ENCODE assay signal across 32 cellular contexts in the genomic region with DNA sequence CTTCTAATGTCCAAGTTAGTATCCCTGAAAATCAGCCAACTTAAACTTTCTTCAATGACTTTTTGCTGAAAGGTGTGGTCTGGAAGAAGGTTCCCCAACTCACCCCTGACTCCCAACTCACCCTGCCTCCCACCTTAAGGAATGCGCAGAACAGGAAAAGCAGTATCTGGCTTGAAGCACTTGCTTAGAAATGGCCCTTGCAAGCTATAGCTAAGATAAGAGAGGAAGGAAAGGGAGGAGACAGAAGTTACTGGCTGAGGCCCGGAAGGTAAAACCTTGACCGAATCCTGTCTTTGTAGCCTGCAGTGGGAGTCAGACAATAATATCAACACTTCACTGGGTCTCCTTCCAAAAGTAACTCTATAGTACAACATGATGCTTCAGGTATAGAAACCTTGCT. TPM values are rescaled to one million over a fixed set of nuclear protein-coding genes. Genes with fewer than 3 reads are reported as not detected.
A peak's percentile ranks its signal among the peaks of the same experiment; 100 is the strongest.
DNase-seq lines count a peak whose midpoint lies in the region; ATAC-seq and TF ChIP-seq lines count a peak whose summit lies in the region.
"Had no signal": no experiment of that assay in that cellular context is flagged by ENCODE, and none has a peak within 500 bp of the region (broad histone marks: within the 10 kb centered on the region; RNA-seq: fewer than 3 reads in every experiment).

No MANE protein-coding gene starts in this region.

- H3K9me3 Mint-ChIP-seq in glutamatergic neuron (ENCODE audit: unreplicated experiment), result peaks cover 14% of the 10 kb centered on the region

- peak overlapping the region; percentile 95 for H3K4me3 Mint-ChIP-seq in glutamatergic neuron (ENCODE audit: unreplicated experiment)
- H3K4me3 Mint-ChIP-seq: activated naive CD8-positive, alpha-beta T cell treated with anti-CD3 and anti-CD28 coated beads for 36 hours; CD14-positive monocyte; HFFc6; naive thymus-derived CD4-positive, alpha-beta T cell; stimulated activated naive CD8-positive, alpha-beta T cell treated with anti-CD3 and anti-CD28 coated beads, Interleukin-15, Interleukin-2, amounts not matched to agents 100 ng/mL and 50 ng/mL, for 24 hours had no signal

- peaks cover 33% of the 10 kb centered on the region for H3K4me1 Mint-ChIP-seq in glutamatergic neuron (ENCODE audit: low read depth, unreplicated experiment)

- WGBS in right lobe of liver (ENCODE audit: insufficient coverage, low coverage, low lambda C conversion rate, missing lambda C conversion rate), result 24% methylated on average over 3 of the region's 3 CpGs
- 12 to 27% (median 19%) methylated on average over 3 of the region's 3 CpGs for WGBS in spleen, 5 donors
- WGBS in lower leg skin, 2 donors, result 57 to 82% methylated on average over 3 of the region's 3 CpGs

- DNase-seq in glutamatergic neuron (no peak), right lobe of liver (no peak), spleen (no peak), lower leg skin (ENCODE audit: low spot score in 2 of 2) (no peak), KG1 (lab: John Stamatoyannopoulos, UW) (no peak), retina (no peak)
- DNase-seq: activated CD8-positive, alpha-beta memory T cell treated with anti-CD3 and anti-CD28 coated beads, Interleukin-2, amount 50 U/mL, for 4 hours; activated naive CD8-positive, alpha-beta T cell treated with anti-CD3 and anti-CD28 coated beads for 36 hours; central memory CD4-positive, alpha-beta T cell; erythroblast; foreskin fibroblast; HFFc6; hypothalamus; kidney; MM.1S; naive thymus-derived CD4-positive, alpha-beta T cell; NCI-H1436; NCI-H446 treated with DMSO at 0.1 percent for 48 hours; ovary; PC-3; SHP77; stimulated activated CD4-positive, alpha-beta T cell treated with anti-CD3 and anti-CD28 coated beads, Interleukin-15, amount 100 ng/mL, for 24 hours; T1000; tibial artery had no signal

- H3K36me3 ChIP-seq in HUES6 (ENCODE audit: control insufficient read depth, insufficient read depth, low read length), result peaks cover 17% of the 10 kb centered on the region
- H3K36me3 ChIP-seq in right lobe of liver, result no peaks in the 10 kb centered on the region
- no peaks in the 10 kb centered on the region for H3K36me3 ChIP-seq in spleen
- H3K36me3 ChIP-seq: ovary, tibial artery had no signal

- no peaks in the 10 kb centered on the region for H3K9me3 ChIP-seq in HUES6 (ENCODE audit: control insufficient read depth, insufficient read depth, low read depth, low read length)
- H3K9me3 ChIP-seq in right lobe of liver, result no peaks in the 10 kb centered on the region
- H3K9me3 ChIP-seq in spleen, result peaks cover 0 to 25% (median 15%) of the 10 kb centered on the region in 8 donors

- TF ChIP-seq CTCF in glutamatergic neuron (IDR thresholded peaks at IDR 0.05; ENCODE audit: partially characterized antibody, unreplicated experiment), result no peak
- no peak for TF ChIP-seq CTCF in right lobe of liver (IDR thresholded peaks at IDR 0.05)
- no peak for TF ChIP-seq CTCF in spleen (IDR thresholded peaks at IDR 0.05 in 8 of 11, conservative IDR thresholded peaks at IDR 0.05 in 3 of 11)
- no peak for TF ChIP-seq CTCF in lower leg skin (IDR thresholded peaks at IDR 0.05)

- TF ChIP-seq POLR2A in right lobe of liver (IDR thresholded peaks at IDR 0.05) (no peak), spleen (IDR thresholded peaks at IDR 0.05) (no peak), lower leg skin (IDR thresholded peaks at IDR 0.05) (no peak)

- peaks cover 16% of the 10 kb centered on the region for H3K4me1 ChIP-seq in HUES6 (ENCODE audit: control insufficient read depth, insufficient read depth, low read length)
- no peaks in the 10 kb centered on the region for H3K4me1 ChIP-seq in right lobe of liver
- H3K4me1 ChIP-seq in spleen, result peaks cover 0 to 32% (median 6%) of the 10 kb centered on the region in 6 donors
- H3K4me1 ChIP-seq: tibial artery had no signal

- peak; percentile 52 to 82 (median 68) for ATAC-seq in right lobe of liver
- ATAC-seq in GM18520 (IDR thresholded peaks at IDR 0.05; ENCODE audit: unreplicated experiment), result no peak
- ATAC-seq: K562; naive thymus-derived CD4-positive, alpha-beta T cell; PC-3; sciatic nerve had no signal

- peak overlapping the region; percentile 96; the same call in 1 of the 2 replicates for H3K4me3 ChIP-seq in HUES6 (ENCODE audit: low read depth, low read length)
- H3K4me3 ChIP-seq in right lobe of liver, result no peak overlapping the region
- H3K4me3 ChIP-seq in spleen, result peak overlapping the region in 5 of 8 donors; percentile 8 to 68 (median 41)
- no peak overlapping the region for H3K4me3 ChIP-seq in lower leg skin (ENCODE audit: low read depth, poor library complexity, severe bottlenecking)
- H3K4me3 ChIP-seq: K562, ovary, tibial artery had no signal

- H3K27ac ChIP-seq in HUES6 (ENCODE audit: low read depth, low read length), result 0 out of 2 replicates have a peak overlapping the region, but pooled peaks have one; percentile 23
- H3K27ac ChIP-seq in right lobe of liver, result no peak overlapping the region
- H3K27ac ChIP-seq in spleen, result peak overlapping the region in 7 of 8 donors; percentile 43 to 87 (median 85)
- H3K27ac ChIP-seq: ovary, tibial artery had no signal

- H3K9ac ChIP-seq in HUES6 (ENCODE audit: low read length), result no peak overlapping the region

- peaks cover 10% of the 10 kb centered on the region for H3K36me3 Mint-ChIP-seq in glutamatergic neuron (ENCODE audit: unreplicated experiment)

- H3K27ac Mint-ChIP-seq in glutamatergic neuron (ENCODE audit: unreplicated experiment), result peak overlapping the region; percentile 70
- H3K27ac Mint-ChIP-seq: activated naive CD8-positive, alpha-beta T cell treated with anti-CD3 and anti-CD28 coated beads for 36 hours; activated T-helper 2 cell treated with anti-CD3 and anti-CD28 coated beads, Interferon-gamma antibody, Interleukin-2, Interleukin-4, amounts not matched to agents 10 μg/mL and 5 μg/mL and 100 μg/mL, durations not matched to agents 14 hours and 24 hours and 36 hours; HFFc6; naive thymus-derived CD4-positive, alpha-beta T cell; stimulated activated naive CD8-positive, alpha-beta T cell treated with anti-CD3 and anti-CD28 coated beads, Interleukin-15, Interleukin-2, amounts not matched to agents 100 ng/mL and 50 ng/mL, for 24 hours had no signal

- H3K27me3 ChIP-seq in HUES6 (ENCODE audit: control insufficient read depth, insufficient read depth, low read length), result no peaks in the 10 kb centered on the region
- H3K27me3 ChIP-seq in right lobe of liver, result no peaks in the 10 kb centered on the region
- H3K27me3 ChIP-seq in spleen (replicated peaks in 1 of 7), result peaks cover 0 to 17% (median 7%) of the 10 kb centered on the region in 7 donors
- H3K27me3 ChIP-seq: ovary had no signal

- intact Hi-C loops in right lobe of liver (cut with DNase I) (no loop called here), spleen (cut with DNase I; ENCODE audit: low total_unique reads) (no loop called here), lower leg skin (cut with DNase I; ENCODE audit: low total_unique reads) (no loop called here)

- peaks cover 11% of the 10 kb centered on the region for H3K27me3 Mint-ChIP-seq in glutamatergic neuron (ENCODE audit: unreplicated experiment)

RNA-seq across cellular contexts. Expression of a gene that starts 2.9 kb away (rescaled TPM):
- 40.7 TPM for total RNA-seq in glutamatergic neuron (ENCODE audit: unreplicated experiment)
- total RNA-seq in right lobe of liver, result 1 to 10 TPM; 1.4 to 3.3 (median 2.0) TPM
- 10 to 100 TPM; 42.9 to 86.9 (median 67.7) TPM for total RNA-seq in spleen
- polyA plus RNA-seq in spleen, result 10 to 100 TPM in 2 of 3 donors, 1 to 10 TPM in 1; 9.5 to 36.9 (median 14.0) TPM
- total RNA-seq in lower leg skin, result 10 to 100 TPM in 3 of 4 donors, 1 to 10 TPM in 1; 9.0 to 16.4 (median 12.5) TPM
- total RNA-seq: activated naive CD8-positive, alpha-beta T cell treated with anti-CD3 and anti-CD28 coated beads for 36 hours; G401; HFFc6; K562; naive thymus-derived CD4-positive, alpha-beta T cell; PC-3 had no signal
- polyA plus RNA-seq: K562; naive thymus-derived CD4-positive, alpha-beta T cell had no signal

Comparison
In these comparisons a context has a peak if more than half of its experiments do, and no peak if none do; other contexts are left out.
1. H3K27ac ChIP-seq: peak in HUES6 (single experiment) and spleen (7 of 8); none in right lobe of liver (0 of 3).
2. H3K4me3 ChIP-seq: peak in HUES6 (single experiment) and spleen (5 of 8); none in right lobe of liver (0 of 3) and lower leg skin (single experiment).